ENCODE assay signal across 1 cellular context in the genomic region with DNA sequence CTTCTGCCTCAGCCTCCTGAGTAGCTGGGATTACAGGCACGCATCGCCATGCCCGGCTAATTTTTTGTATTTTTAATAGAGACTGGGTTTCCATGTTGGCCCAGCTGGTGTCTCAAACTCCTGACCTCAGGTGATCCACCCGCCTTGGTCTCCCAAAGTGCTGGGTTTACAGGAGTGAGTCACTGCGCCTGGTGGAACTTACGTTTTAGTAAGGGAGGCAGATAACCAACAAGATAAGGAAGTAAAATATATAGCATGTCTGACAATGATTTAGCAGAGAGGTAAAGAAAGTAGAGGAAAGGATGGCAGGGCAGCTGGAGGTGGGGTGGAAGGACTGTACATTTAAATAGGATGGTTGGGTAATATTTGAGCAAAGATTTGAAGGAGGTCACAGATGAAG.
TF ChIP-seq lines count a peak whose summit lies in the region.

No MANE protein-coding gene starts in this region.

TF ChIP-seq in HepG2, 621 proteins besides CTCF, POLR2A, EP300 and RAD21:
- TF ChIP-seq GATAD1 (CRISPR knock-in tag; IDR thresholded peaks at IDR 0.05) (no peak), FOSL2 (CRISPR knock-in tag; IDR thresholded peaks at IDR 0.05) (peak; percentile 53)
TF ChIP-seq in HepG2: peak in this region for 1.
